In genomic region chr6:7526755-7527154, GRCh38 we compare ENCODE assay signal across 2 cellular contexts.
TF ChIP-seq lines count a peak whose summit lies in the region.

No MANE protein-coding gene starts in this region.

TF ChIP-seq in IMR-90, 13 proteins besides CTCF, POLR2A, EP300 and RAD21 (continued from another document):
- TF ChIP-seq, protein P1, sequence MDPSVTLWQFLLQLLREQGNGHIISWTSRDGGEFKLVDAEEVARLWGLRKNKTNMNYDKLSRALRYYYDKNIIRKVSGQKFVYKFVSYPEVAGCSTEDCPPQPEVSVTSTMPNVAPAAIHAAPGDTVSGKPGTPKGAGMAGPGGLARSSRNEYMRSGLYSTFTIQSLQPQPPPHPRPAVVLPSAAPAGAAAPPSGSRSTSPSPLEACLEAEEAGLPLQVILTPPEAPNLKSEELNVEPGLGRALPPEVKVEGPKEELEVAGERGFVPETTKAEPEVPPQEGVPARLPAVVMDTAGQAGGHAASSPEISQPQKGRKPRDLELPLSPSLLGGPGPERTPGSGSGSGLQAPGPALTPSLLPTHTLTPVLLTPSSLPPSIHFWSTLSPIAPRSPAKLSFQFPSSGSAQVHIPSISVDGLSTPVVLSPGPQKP (IDR thresholded peaks at IDR 0.05; ENCODE audit: borderline replicate concordance, low read depth, low read length) = no peak
- no peak for TF ChIP-seq CEBPB (IDR thresholded peaks at IDR 0.05; ENCODE audit: low read depth, low read length)
- no peak for TF ChIP-seq MXI1 (IDR thresholded peaks at IDR 0.05; ENCODE audit: borderline replicate concordance, low read depth, low read length)
- TF ChIP-seq USF2 (IDR thresholded peaks at IDR 0.05; ENCODE audit: low read depth, low read length) = no peak
- TF ChIP-seq MAFK (IDR thresholded peaks at IDR 0.05; ENCODE audit: low read depth, low read length) = no peak
- no peak for TF ChIP-seq CHD1 (IDR thresholded peaks at IDR 0.05; ENCODE audit: low read depth, low read length)
- TF ChIP-seq SMC3 (IDR thresholded peaks at IDR 0.05; ENCODE audit: low read depth, low read length) = no peak
TF ChIP-seq in IMR-90: peak in this region for 0.

TF ChIP-seq in WTC11, 78 proteins besides CTCF, POLR2A, EP300 and RAD21 (continued from another document):
- TF ChIP-seq, protein P2, sequence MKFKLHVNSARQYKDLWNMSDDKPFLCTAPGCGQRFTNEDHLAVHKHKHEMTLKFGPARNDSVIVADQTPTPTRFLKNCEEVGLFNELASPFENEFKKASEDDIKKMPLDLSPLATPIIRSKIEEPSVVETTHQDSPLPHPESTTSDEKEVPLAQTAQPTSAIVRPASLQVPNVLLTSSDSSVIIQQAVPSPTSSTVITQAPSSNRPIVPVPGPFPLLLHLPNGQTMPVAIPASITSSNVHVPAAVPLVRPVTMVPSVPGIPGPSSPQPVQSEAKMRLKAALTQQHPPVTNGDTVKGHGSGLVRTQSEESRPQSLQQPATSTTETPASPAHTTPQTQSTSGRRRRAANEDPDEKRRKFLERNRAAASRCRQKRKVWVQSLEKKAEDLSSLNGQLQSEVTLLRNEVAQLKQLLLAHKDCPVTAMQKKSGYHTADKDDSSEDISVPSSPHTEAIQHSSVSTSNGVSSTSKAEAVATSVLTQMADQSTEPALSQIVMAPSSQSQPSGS (CRISPR knock-in tag; IDR thresholded peaks at IDR 0.05; ENCODE audit: borderline replicate concordance, low read depth) = no peak
- no peak for TF ChIP-seq ZNF317 (CRISPR knock-in tag; IDR thresholded peaks at IDR 0.05; ENCODE audit: borderline replicate concordance, low read depth)
- TF ChIP-seq MYBL2 (CRISPR knock-in tag; IDR thresholded peaks at IDR 0.05) = no peak
- no peak for TF ChIP-seq ZNF232 (CRISPR knock-in tag; IDR thresholded peaks at IDR 0.05)
- no peak for TF ChIP-seq RORB (CRISPR knock-in tag; IDR thresholded peaks at IDR 0.05)
- no peak for TF ChIP-seq ZBTB43 (CRISPR knock-in tag; IDR thresholded peaks at IDR 0.05)
- no peak for TF ChIP-seq NR1H2 (CRISPR knock-in tag; IDR thresholded peaks at IDR 0.05)
- TF ChIP-seq, protein P3, sequence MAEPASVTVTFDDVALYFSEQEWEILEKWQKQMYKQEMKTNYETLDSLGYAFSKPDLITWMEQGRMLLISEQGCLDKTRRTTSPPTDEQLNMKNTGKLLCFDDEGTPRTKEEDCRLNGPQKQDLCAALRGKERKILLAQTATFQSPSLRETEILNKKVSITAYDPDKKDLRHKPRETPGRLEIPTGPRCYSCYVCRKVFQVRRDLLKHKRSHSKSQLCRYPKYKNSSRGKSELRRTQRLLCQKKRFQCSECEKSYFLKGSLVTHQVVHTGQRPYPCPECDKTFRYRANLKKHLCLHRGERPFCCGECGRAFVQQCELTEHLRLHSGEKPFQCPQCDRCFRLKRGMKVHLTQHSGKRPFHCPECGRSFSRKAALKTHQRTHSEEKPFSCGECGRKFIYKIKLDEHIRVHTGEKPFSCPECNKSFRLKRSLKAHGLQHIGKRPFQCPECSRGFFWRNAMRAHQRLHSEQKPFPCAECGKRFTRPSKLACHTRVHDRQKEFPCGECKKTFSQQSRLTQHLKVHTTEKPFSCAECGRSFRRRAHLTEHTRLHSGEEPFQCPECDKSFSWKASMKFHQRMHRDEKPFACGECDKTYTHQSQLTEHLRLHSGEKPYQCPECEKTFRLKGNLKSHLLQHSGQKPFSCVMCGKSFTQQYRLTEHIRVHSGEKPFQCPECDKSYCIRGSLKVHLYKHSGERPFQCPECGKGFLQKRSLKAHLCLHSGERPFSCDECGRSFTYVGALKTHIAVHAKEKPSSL (CRISPR knock-in tag; conservative IDR thresholded peaks at IDR 0.05) = no peak
- TF ChIP-seq AR (CRISPR knock-in tag; IDR thresholded peaks at IDR 0.05) = no peak
- TF ChIP-seq CREM (CRISPR knock-in tag; IDR thresholded peaks at IDR 0.05) = no peak
- no peak for TF ChIP-seq FOXJ3 (CRISPR knock-in tag; IDR thresholded peaks at IDR 0.05; ENCODE audit: borderline replicate concordance)
- no peak for TF ChIP-seq ZNF532 (CRISPR knock-in tag; IDR thresholded peaks at IDR 0.05; ENCODE audit: borderline replicate concordance)
- no peak for TF ChIP-seq RELA (CRISPR knock-in tag; IDR thresholded peaks at IDR 0.05; ENCODE audit: borderline replicate concordance)
